ENCODE assay signal across 8 cellular contexts in genomic region chr6:116100419-116101297, GRCh38. TPM values are rescaled to one million over a fixed set of nuclear protein-coding genes. Genes with fewer than 3 reads are reported as not detected.
A peak's percentile ranks its signal among the peaks of the same experiment; 100 is the strongest.
DNase-seq lines count a peak whose midpoint lies in the region; ATAC-seq and TF ChIP-seq lines count a peak whose summit lies in the region.

Gene NT5DC1 (plus strand): TSS chr6:116100853. CDS start chr6:116100931, 78 bp downstream.

- DNase-seq in COLO829 (ENCODE audit: low spot score), result peak; percentile 63
- DNase-seq in HK-2 (ENCODE audit: unreplicated experiment), result peak; percentile 84
- DNase-seq in NOMO-1 (lab: John Stamatoyannopoulos, UW; ENCODE audit: unreplicated experiment in 2 of 2), result peak; percentile 77 to 91
- peak; percentile 62 to 72 (median 69) for DNase-seq in activated CD8-positive, alpha-beta memory T cell treated with anti-CD3 and anti-CD28 coated beads for 48 hours (ENCODE audit: low read depth in 2 of 3, low spot score in 2 of 3)
- peak; percentile 65 to 82 for DNase-seq in mesothelial cell of epicardium (ENCODE audit: low spot score in 2 of 2, unreplicated experiment in 2 of 2)
- DNase-seq in stimulated activated CD8-positive, alpha-beta memory T cell treated with anti-CD3 and anti-CD28 coated beads, Interleukin-2, amount 100 ng/mL, for 1 hour (ENCODE audit: low read depth in 2 of 2), result peak; percentile 57 to 70

- TF ChIP-seq CTCF in mesothelial cell of epicardium (IDR thresholded peaks at IDR 0.05; ENCODE audit: unreplicated experiment), result no peak

- no peaks in the 10 kb centered on the region for H3K36me3 ChIP-seq in endocrine pancreas (ENCODE audit: control insufficient read depth, insufficient read depth, low read length)

- H3K4me3 Mint-ChIP-seq in mesothelial cell of epicardium, result peak within 1 kb of the TSS; percentile 92

- no peaks in the 10 kb centered on the region for H3K27me3 Mint-ChIP-seq in mesothelial cell of epicardium (ENCODE audit: low read depth)

- peak; percentile 89 for ATAC-seq in GM19455 (IDR thresholded peaks at IDR 0.05; ENCODE audit: unreplicated experiment)

- H3K4me1 Mint-ChIP-seq in mesothelial cell of epicardium, result peaks cover 40% of the 10 kb centered on the region

- H3K9ac ChIP-seq in endocrine pancreas (ENCODE audit: control insufficient read depth, insufficient read depth, low read length), result peak within 1 kb of the TSS; percentile 90

- H3K4me1 ChIP-seq in endocrine pancreas (ENCODE audit: control insufficient read depth, insufficient read depth, low read length), result peaks cover 29% of the 10 kb centered on the region

- H3K36me3 Mint-ChIP-seq in mesothelial cell of epicardium, result peaks cover 11% of the 10 kb centered on the region

- peak within 1 kb of the TSS; percentile 93 for H3K4me3 ChIP-seq in endocrine pancreas (ENCODE audit: control insufficient read depth, insufficient read depth, low read length)

- no peaks in the 10 kb centered on the region for H3K27me3 ChIP-seq in endocrine pancreas (ENCODE audit: control insufficient read depth, insufficient read depth, low read length)

- H3K27ac Mint-ChIP-seq in mesothelial cell of epicardium, result peak within 1 kb of the TSS; percentile 94

- no peaks in the 10 kb centered on the region for H3K9me3 ChIP-seq in endocrine pancreas (ENCODE audit: control insufficient read depth, low read length)

- peaks cover 7% of the 10 kb centered on the region for H3K9me3 Mint-ChIP-seq in mesothelial cell of epicardium

RNA-seq across cellular contexts. Expression of gene NT5DC1, which starts in this region (rescaled TPM):
- 30.8 to 34.5 TPM (median 33.4 TPM) in 3 replicates for total RNA-seq in mesothelial cell of epicardium

Comparison
In these comparisons a context has a peak if more than half of its experiments do, and no peak if none do; other contexts are left out.
1. Peak in every context shown above with its lines: DNase-seq, ATAC-seq and H3K4me3 ChIP-seq.